Comparison of ENCODE assay signal across 6 cellular contexts in genomic region chr11:103471546-103471945, GRCh38.
"Had no signal": no experiment of that assay in that cellular context is flagged by ENCODE, and none has a peak within 500 bp of the region (broad histone marks: within the 10 kb centered on the region; RNA-seq: fewer than 3 reads in every experiment).

No MANE protein-coding gene starts in this region.

- DNase-seq: GM23248, GOT3, H7, IMR-90 had no signal

- ATAC-seq: HCT116, K562 had no signal
